Comparison of ENCODE assay signal across 14 cellular contexts in genomic region chr1:17118268-17118667, GRCh38. TPM values are rescaled to one million over a fixed set of nuclear protein-coding genes. Genes with fewer than 3 reads are reported as not detected.
DNase-seq lines count a peak whose midpoint lies in the region; ATAC-seq and TF ChIP-seq lines count a peak whose summit lies in the region.
"Had no signal": no experiment of that assay in that cellular context is flagged by ENCODE, and none has a peak within 500 bp of the region (broad histone marks: within the 10 kb centered on the region; RNA-seq: fewer than 3 reads in every experiment).

No MANE protein-coding gene starts in this region.

- H3K4me2 ChIP-seq in IMR-90 (ENCODE audit: low read depth, low read length), result no peak overlapping the region
- H3K4me2 ChIP-seq: KMS-11 had no signal

- POLR2A ChIA-PET in IMR-90 (lab: Charles Lee; ENCODE audit: unreplicated experiment), result no interaction called here

- no peak overlapping the region for H2BK120ac ChIP-seq in IMR-90 (ENCODE audit: low read depth, low read length)

- intact Hi-C loops in IMR-90 (cut with micrococcal nuclease) (no loop called here), uterus (cut with DNase I; ENCODE audit: low total_unique reads) (no loop called here)

- no CpG with 5 or more reads among the region's 7 CpGs for WGBS in IMR-90 (ENCODE audit: extremely low coverage in 2 of 2, insufficient read length in 1 of 2), 2 experiments

- CTCF ChIA-PET in IMR-90 (lab: Yijun Ruan, JAX), result no interaction called here

- TF ChIP-seq CTCF in IMR-90 (conservative IDR thresholded peaks at IDR 0.05; ENCODE audit: low read depth, low read length) (no peak), GM20000 (IDR thresholded peaks at IDR 0.05; ENCODE audit: extremely low read depth, missing control alignments) (no peak), uterus (IDR thresholded peaks at IDR 0.05) (no peak)

- TF ChIP-seq POLR2A in IMR-90 (IDR thresholded peaks at IDR 0.05; ENCODE audit: low read depth, low read length) (no peak), uterus (IDR thresholded peaks at IDR 0.05) (no peak)

- H3K4me3 ChIP-seq in IMR-90 (ENCODE audit: insufficient read depth, low read depth, low read length) (no peak overlapping the region), uterus (no peak overlapping the region)

- H3K36me3 ChIP-seq in IMR-90 (ENCODE audit: control insufficient read depth, insufficient read depth, low read length) (no peaks in the 10 kb centered on the region), uterus (no peaks in the 10 kb centered on the region)

- no peak overlapping the region for H2BK20ac ChIP-seq in IMR-90 (ENCODE audit: low read depth, low read length)

- no peaks in the 10 kb centered on the region for H3K9me3 Mint-ChIP-seq in memory B cell
- H3K9me3 Mint-ChIP-seq: natural killer cell treated with Interleukin-12 subunit alpha and Interleukin-12 subunit beta and Interleukin-15 and Interleukin-18, amount 100 ng/mL, for 72 hours; T-helper 1 cell treated with Interleukin-12 subunit alpha and Interleukin-12 subunit beta and Interleukin-4 antibody, amounts not matched to agents 30 μg/mL and 1 μg/mL, for 36 hours had no signal

- no peak for TF ChIP-seq RAD21 in IMR-90 (IDR thresholded peaks at IDR 0.05; ENCODE audit: low read length)

- no peaks in the 10 kb centered on the region for H3K36me3 Mint-ChIP-seq in memory B cell
- H3K36me3 Mint-ChIP-seq: natural killer cell treated with Interleukin-12 subunit alpha and Interleukin-12 subunit beta and Interleukin-15 and Interleukin-18, amount 100 ng/mL, for 72 hours had no signal

- no peak overlapping the region for H3K4ac ChIP-seq in IMR-90 (ENCODE audit: low read depth, low read length)

- H2AK5ac ChIP-seq in IMR-90 (ENCODE audit: low read depth, low read length), result no peak overlapping the region

- H3K4me1 ChIP-seq in IMR-90 (ENCODE audit: control insufficient read depth, insufficient read depth, low read length) (peaks cover 15% of the 10 kb centered on the region), uterus (peaks cover 0 to 12% of the 10 kb centered on the region in 2 donors)

- H3K27ac Mint-ChIP-seq in memory B cell, result peak overlapping the region; percentile 39
- H3K27ac Mint-ChIP-seq: natural killer cell treated with Interleukin-12 subunit alpha and Interleukin-12 subunit beta and Interleukin-15 and Interleukin-18, amount 100 ng/mL, for 72 hours; T-helper 1 cell treated with Interleukin-12 subunit alpha and Interleukin-12 subunit beta and Interleukin-4 antibody, amounts not matched to agents 30 μg/mL and 1 μg/mL, for 36 hours had no signal

- dilution Hi-C loops in IMR-90 (cut with HindIII; ENCODE audit: low sequenced_read_pairs, unreplicated experiment), result no loop called here

- peaks cover 16% of the 10 kb centered on the region for H3K27me3 Mint-ChIP-seq in memory B cell

- BruUV-seq in IMR-90 (replicated peaks; lab: Mats Ljungman, UMichigan), result no TSS peak

- peak overlapping the region; percentile 55; the same call in 1 of the 2 replicates for H3K23ac ChIP-seq in IMR-90 (ENCODE audit: low read depth, low read length)

- no peak overlapping the region for H3K56ac ChIP-seq in IMR-90 (ENCODE audit: extremely low read depth, insufficient read depth, low read length)

- no peak overlapping the region for H3K9ac ChIP-seq in IMR-90 (ENCODE audit: low read depth, low read length)
- H3K9ac ChIP-seq: GM23248, KMS-11 had no signal

- H3K79me1 ChIP-seq in IMR-90 (ENCODE audit: low read depth in 1 of 2, low read length in 2 of 2), result no peaks in the 10 kb centered on the region

- no peaks in the 10 kb centered on the region for H3K9me3 ChIP-seq in IMR-90 (ENCODE audit: control insufficient read depth, insufficient read depth, low read length)
- no peaks in the 10 kb centered on the region for H3K9me3 ChIP-seq in uterus

- H3K4me1 Mint-ChIP-seq in memory B cell, result peaks cover 21% of the 10 kb centered on the region

- no peak overlapping the region for H2BK15ac ChIP-seq in IMR-90 (ENCODE audit: low read depth, low read length)

- no peaks in the 10 kb centered on the region for H3K9me1 ChIP-seq in IMR-90 (ENCODE audit: insufficient read depth, low read length)

- peak overlapping the region; percentile 66 for H2AFZ ChIP-seq in IMR-90 (replicated peaks; ENCODE audit: low read length, poor library complexity)
- H2AFZ ChIP-seq: GM23248 had no signal

- peak overlapping the region; percentile 83 for H3K4me3 Mint-ChIP-seq in memory B cell
- H3K4me3 Mint-ChIP-seq: natural killer cell treated with Interleukin-12 subunit alpha and Interleukin-12 subunit beta and Interleukin-15 and Interleukin-18, amount 100 ng/mL, for 72 hours had no signal

- no peaks in the 10 kb centered on the region for H4K20me1 ChIP-seq in IMR-90 (ENCODE audit: insufficient read depth, low read length)

- H3K27ac ChIP-seq in IMR-90 (ENCODE audit: insufficient read depth, low read length) (no peak overlapping the region), caudate nucleus (ENCODE audit: low read depth, low read length) (peak overlapping the region; percentile 88), substantia nigra (ENCODE audit: low read depth, low read length, poor library complexity, severe bottlenecking) (peak overlapping the region; percentile 95), uterus (no peak overlapping the region)
- H3K27ac ChIP-seq: GM23248, KMS-11 had no signal

- ATAC-seq in IMR-90 (ENCODE audit: low read depth) (no peak), memory B cell (ENCODE audit: low read depth) (no peak)
- ATAC-seq: natural killer cell treated with Interleukin-12 subunit alpha and Interleukin-12 subunit beta and Interleukin-15 and Interleukin-18, amount 100 ng/mL, for 72 hours had no signal

- H4K5ac ChIP-seq in IMR-90 (ENCODE audit: low read depth, low read length), result no peak overlapping the region

- no peak overlapping the region for H4K8ac ChIP-seq in IMR-90 (ENCODE audit: low read depth in 2 of 2, low read length in 2 of 2)

- H3K27me3 ChIP-seq in IMR-90 (ENCODE audit: control insufficient read depth, insufficient read depth, low read length), result peaks cover 55% of the 10 kb centered on the region
- H3K27me3 ChIP-seq in uterus, result peaks cover 0 to 9% of the 10 kb centered on the region in 2 donors

- no peak overlapping the region for H3K14ac ChIP-seq in IMR-90 (replicated peaks; ENCODE audit: low read depth, low read length)

- no peak overlapping the region for H4K91ac ChIP-seq in IMR-90 (ENCODE audit: insufficient read depth, low read depth, low read length)

- DNase-seq in IMR-90, result no peak
- no peak for DNase-seq in caudate nucleus (lab: John Stamatoyannopoulos, UW)
- DNase-seq in memory B cell (ENCODE audit: low spot score in 2 of 2), result no peak
- no peak for DNase-seq in substantia nigra (lab: John Stamatoyannopoulos, UW)
- DNase-seq in GM20000 (ENCODE audit: low spot score), result no peak
- DNase-seq in activated naive CD4-positive, alpha-beta T cell treated with Interleukin-2 at 50 U/mL for 16 hours, result no peak
- DNase-seq in uterus, result no peak
- DNase-seq in T-helper 9 cell, result no peak
- DNase-seq: activated CD8-positive, alpha-beta memory T cell treated with anti-CD3 and anti-CD28 coated beads for 24 hours; NCI-H2171 had no signal

- H2AK9ac ChIP-seq in IMR-90 (replicated peaks; ENCODE audit: low read depth, low read length, poor library complexity), result peak overlapping the region; percentile 34

- H2BK5ac ChIP-seq in IMR-90 (ENCODE audit: low read depth, low read length, poor library complexity, severe bottlenecking), result no peak overlapping the region

- in situ Hi-C loops in IMR-90 (cut with MboI; ENCODE audit: low sequenced_read_pairs), result no loop called here

- H3K18ac ChIP-seq in IMR-90 (ENCODE audit: low read depth, low read length), result no peak overlapping the region

TF ChIP-seq in IMR-90, 13 proteins besides CTCF, POLR2A, EP300 and RAD21:
- TF ChIP-seq RCOR1 (IDR thresholded peaks at IDR 0.05; ENCODE audit: insufficient replicate concordance, low read length) (no peak), CHD1 (IDR thresholded peaks at IDR 0.05; ENCODE audit: low read depth, low read length) (no peak), CEBPB (IDR thresholded peaks at IDR 0.05; ENCODE audit: low read depth, low read length) (no peak), FOS (IDR thresholded peaks at IDR 0.05; ENCODE audit: low read depth, low read length) (no peak), NFE2L2 (IDR thresholded peaks at IDR 0.05; ENCODE audit: low read depth, low read length) (no peak), SMC3 (IDR thresholded peaks at IDR 0.05; ENCODE audit: low read depth, low read length) (no peak), MAFK (IDR thresholded peaks at IDR 0.05; ENCODE audit: low read depth, low read length) (no peak), ELK1 (IDR thresholded peaks at IDR 0.05; ENCODE audit: borderline replicate concordance, low read depth, low read length) (no peak), BHLHE40 (IDR thresholded peaks at IDR 0.05; ENCODE audit: low read depth, low read length) (no peak), MAZ (IDR thresholded peaks at IDR 0.05; ENCODE audit: borderline replicate concordance, low read depth, low read length) (no peak), RFX5 (IDR thresholded peaks at IDR 0.05; ENCODE audit: low read depth, low read length) (no peak), MXI1 (IDR thresholded peaks at IDR 0.05; ENCODE audit: borderline replicate concordance, low read depth, low read length) (no peak)
- TF ChIP-seq, protein P1, sequence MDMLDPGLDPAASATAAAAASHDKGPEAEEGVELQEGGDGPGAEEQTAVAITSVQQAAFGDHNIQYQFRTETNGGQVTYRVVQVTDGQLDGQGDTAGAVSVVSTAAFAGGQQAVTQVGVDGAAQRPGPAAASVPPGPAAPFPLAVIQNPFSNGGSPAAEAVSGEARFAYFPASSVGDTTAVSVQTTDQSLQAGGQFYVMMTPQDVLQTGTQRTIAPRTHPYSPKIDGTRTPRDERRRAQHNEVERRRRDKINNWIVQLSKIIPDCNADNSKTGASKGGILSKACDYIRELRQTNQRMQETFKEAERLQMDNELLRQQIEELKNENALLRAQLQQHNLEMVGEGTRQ (IDR thresholded peaks at IDR 0.05; ENCODE audit: low read depth, low read length), result no peak

RNA-seq across cellular contexts. Expression of gene PADI2, which starts 1.0 kb away (rescaled TPM):
- not detected in 2 replicates for total RNA-seq in IMR-90 (2012; rRNA removed)
- polyA plus RNA-seq in IMR-90 (2012; rRNA removed), result not detected in 2 replicates
- polyA plus RNA-seq in IMR-90 (2012; cell fraction: cytosol; rRNA removed), result not detected in 2 replicates
- polyA plus RNA-seq in IMR-90 (2012; cell fraction: nucleus; rRNA removed; ENCODE audit: low replicate concordance), result not detected in 2 replicates
- total RNA-seq in uterus, result 1 to 10 TPM in 1 of 4 donors, under 1 TPM in 3; 0.29 to 2.8 (median 0.67) TPM
- total RNA-seq: natural killer cell treated with Interleukin-12 subunit alpha and Interleukin-12 subunit beta and Interleukin-15 and Interleukin-18, amount 100 ng/mL, for 72 hours had no signal

Comparison
In these comparisons a context has a peak if more than half of its experiments do, and no peak if none do; other contexts are left out.
1. H3K27ac ChIP-seq: peak in caudate nucleus (single experiment) and substantia nigra (single experiment); none in IMR-90 (single experiment) and uterus (0 of 2).